2 cellular contexts compared by ENCODE assay signal in genomic region chr12:20701106-20701505, GRCh38.
TF ChIP-seq lines count a peak whose summit lies in the region.

No MANE protein-coding gene starts in this region.

TF ChIP-seq in liver, 16 proteins besides CTCF, POLR2A, EP300 and RAD21 (continued from another document):
- TF ChIP-seq MAX (IDR thresholded peaks at IDR 0.05), result no peak
- TF ChIP-seq RXRA (IDR thresholded peaks at IDR 0.05), result peak in 1 of 2 donors; percentile 16

TF ChIP-seq in HepG2, 621 proteins besides CTCF, POLR2A, EP300 and RAD21 (continued from another document):
- no peak for TF ChIP-seq BRF2 (CRISPR knock-in tag; IDR thresholded peaks at IDR 0.05)
- TF ChIP-seq HNF1B (CRISPR knock-in tag; IDR thresholded peaks at IDR 0.05), result no peak
- no peak for TF ChIP-seq ZNF549 (CRISPR knock-in tag; IDR thresholded peaks at IDR 0.05)
- no peak for TF ChIP-seq PAF1 (CRISPR knock-in tag; IDR thresholded peaks at IDR 0.05)
- TF ChIP-seq ZNF18 (CRISPR knock-in tag; IDR thresholded peaks at IDR 0.05; ENCODE audit: insufficient replicate concordance), result no peak
- no peak for TF ChIP-seq CCDC6 (CRISPR knock-in tag; IDR thresholded peaks at IDR 0.05)
- TF ChIP-seq ZNF576 (CRISPR knock-in tag; IDR thresholded peaks at IDR 0.05), result no peak
